In genomic region chr1:16393255-16394177, GRCh38 we compare ENCODE assay signal across 12 cellular contexts. TPM values are rescaled to one million over a fixed set of nuclear protein-coding genes. Genes with fewer than 3 reads are reported as not detected.
DNase-seq lines count a peak whose midpoint lies in the region; ATAC-seq and TF ChIP-seq lines count a peak whose summit lies in the region.
"Had no signal": no experiment of that assay in that cellular context is flagged by ENCODE, and none has a peak within 500 bp of the region (broad histone marks: within the 10 kb centered on the region; RNA-seq: fewer than 3 reads in every experiment).

No MANE protein-coding gene starts in this region.

- TF ChIP-seq EP300 in sigmoid colon (IDR thresholded peaks at IDR 0.05) = no peak

- CTCF ChIA-PET in HCT116 (lab: Charles Lee) = interaction anchor here (0.6 to 0.9 kb wide), 2 partner anchors 30 to 227 kb away, joined by 3 read pairs; no protein-coding TSS in a partner anchor

- no peaks in the 10 kb centered on the region for H3K9me3 Mint-ChIP-seq in natural killer cell treated with Interleukin-12 subunit alpha and Interleukin-12 subunit beta and Interleukin-15 and Interleukin-18, amount 100 ng/mL, for 72 hours

- peak overlapping the region; percentile 85 to 96 for H3K27ac Mint-ChIP-seq in natural killer cell treated with Interleukin-12 subunit alpha and Interleukin-12 subunit beta and Interleukin-15 and Interleukin-18, amount 100 ng/mL, for 72 hours

- no peaks in the 10 kb centered on the region for H3K27me3 ChIP-seq in HCT116 (ENCODE audit: insufficient read depth, low read length)
- H3K27me3 ChIP-seq in sigmoid colon = no peaks in the 10 kb centered on the region
- H3K27me3 ChIP-seq: thyroid gland had no signal

- WGBS in sigmoid colon, 2 donors = 88 to 91% methylated on average over 22 of the region's 22 CpGs

- ATAC-seq in HCT116 = peak; percentile 66
- no peak for ATAC-seq in natural killer cell treated with Interleukin-12 subunit alpha and Interleukin-12 subunit beta and Interleukin-15 and Interleukin-18, amount 100 ng/mL, for 72 hours
- no peak for ATAC-seq in GM19351 (IDR thresholded peaks at IDR 0.05; ENCODE audit: unreplicated experiment)

- peak in 9 of 14 donors; percentile 12 to 93 (median 48) for DNase-seq in C1 segment of cervical spinal cord (lab: John Stamatoyannopoulos, UW)
- no peak for DNase-seq in HCT116 (ENCODE audit: low read depth, low spot score)
- DNase-seq in caudate nucleus (lab: John Stamatoyannopoulos, UW) = peak in 36 of 61 donors; percentile 8 to 89 (median 32)
- no peak for DNase-seq in natural killer cell treated with Interleukin-12 subunit alpha and Interleukin-12 subunit beta and Interleukin-15 and Interleukin-18, amount 100 ng/mL, for 72 hours (ENCODE audit: low spot score)
- no peak for DNase-seq in NOMO-1 treated with DMSO at 0.1 percent for 48 hours (lab: John Stamatoyannopoulos, UW; ENCODE audit: unreplicated experiment)
- no peak for DNase-seq in mucosa of gallbladder (ENCODE audit: low spot score)
- no peak for DNase-seq in sigmoid colon
- DNase-seq: left cardiac atrium, T-helper 2 cell had no signal

- BruUV-seq in HCT116 (replicated peaks; lab: Mats Ljungman, UMichigan) = no TSS peak

- no peak overlapping the region for H3K4me2 ChIP-seq in HCT116 (ENCODE audit: low read length)

- H3K36me3 Mint-ChIP-seq in natural killer cell treated with Interleukin-12 subunit alpha and Interleukin-12 subunit beta and Interleukin-15 and Interleukin-18, amount 100 ng/mL, for 72 hours = no peaks in the 10 kb centered on the region

- H3K9me2 ChIP-seq in HCT116 (ENCODE audit: insufficient read depth) = no peaks in the 10 kb centered on the region

- peaks cover 18% of the 10 kb centered on the region for H4K20me1 ChIP-seq in HCT116 (ENCODE audit: insufficient read depth)

- H3K9ac ChIP-seq in HCT116 (ENCODE audit: low read length) = no peak overlapping the region

- H3K4me3 ChIP-seq in HCT116 (replicated peaks in 1 of 2; ENCODE audit: low read depth in 1 of 2, low read length in 2 of 2) = no peak overlapping the region
- no peak overlapping the region for H3K4me3 ChIP-seq in sigmoid colon
- H3K4me3 ChIP-seq: thyroid gland had no signal

- H3K4me1 Mint-ChIP-seq in natural killer cell treated with Interleukin-12 subunit alpha and Interleukin-12 subunit beta and Interleukin-15 and Interleukin-18, amount 100 ng/mL, for 72 hours (ENCODE audit: low read depth in 2 of 2) = peaks cover 42 to 55% of the 10 kb centered on the region in 2 donors

- no peak for TF ChIP-seq RAD21 in HCT116 (IDR thresholded peaks at IDR 0.05; ENCODE audit: low read depth)

- no peak overlapping the region for H2AFZ ChIP-seq in HCT116 (ENCODE audit: low read depth, low read length, poor library complexity, severe bottlenecking)

- no peak for TF ChIP-seq POLR2A in HCT116 (IDR thresholded peaks at IDR 0.05; ENCODE audit: borderline replicate concordance, extremely low read depth, insufficient read depth, insufficient read length)
- no peak for TF ChIP-seq POLR2A in sigmoid colon (IDR thresholded peaks at IDR 0.05)

- peaks cover 13 to 25% of the 10 kb centered on the region in 2 experiments; a peak in 3 of 4 replicates for H3K36me3 ChIP-seq in HCT116 (ENCODE audit: control insufficient read depth in 1 of 2, insufficient read depth in 2 of 2, low read length in 2 of 2)
- H3K36me3 ChIP-seq in sigmoid colon = peaks cover 8 to 52% (median 20%) of the 10 kb centered on the region in 4 donors

- H3K27me3 Mint-ChIP-seq in natural killer cell treated with Interleukin-12 subunit alpha and Interleukin-12 subunit beta and Interleukin-15 and Interleukin-18, amount 100 ng/mL, for 72 hours = no peaks in the 10 kb centered on the region

- TF ChIP-seq CTCF in HCT116 (IDR thresholded peaks at IDR 0.05 in 2 of 3, conservative IDR thresholded peaks at IDR 0.05 in 1 of 3; ENCODE audit: borderline replicate concordance in 1 of 3, insufficient read depth in 1 of 3, low read depth in 2 of 3, low read length in 2 of 3) (no peak), sigmoid colon (IDR thresholded peaks at IDR 0.05) (no peak)

- H3K4me3 Mint-ChIP-seq in natural killer cell treated with Interleukin-12 subunit alpha and Interleukin-12 subunit beta and Interleukin-15 and Interleukin-18, amount 100 ng/mL, for 72 hours = peak overlapping the region; percentile 68

- H3K9me3 ChIP-seq in HCT116 (ENCODE audit: control insufficient read depth in 1 of 2, insufficient read depth in 1 of 2, low read depth in 1 of 2, low read length in 2 of 2) = no peaks in the 10 kb centered on the region
- no peaks in the 10 kb centered on the region for H3K9me3 ChIP-seq in sigmoid colon
- H3K9me3 ChIP-seq: thyroid gland had no signal

- peaks cover 0 to 13% of the 10 kb centered on the region in 2 experiments; a peak in 3 of 4 replicates for H3K4me1 ChIP-seq in HCT116 (ENCODE audit: control insufficient read depth in 1 of 2, insufficient read depth in 2 of 2, low read length in 2 of 2)
- peaks cover 0 to 51% (median 43%) of the 10 kb centered on the region in 4 donors for H3K4me1 ChIP-seq in sigmoid colon

- intact Hi-C loops in HCT116 (cut with micrococcal nuclease) (no loop called here), sigmoid colon (cut with DNase I) (no loop called here)

- H3K79me2 ChIP-seq in HCT116 (ENCODE audit: insufficient read depth, low read length) = peaks cover 58% of the 10 kb centered on the region

- H3K27ac ChIP-seq in HCT116 (ENCODE audit: low read depth, low read length) (no peak overlapping the region), caudate nucleus (ENCODE audit: low read depth, low read length) (peak overlapping the region; percentile 74), sigmoid colon (no peak overlapping the region)
- H3K27ac ChIP-seq: thyroid gland had no signal

- POLR2A ChIA-PET in HCT116 (lab: Charles Lee) = interaction anchor here (0.6 kb wide), 1 partner anchor 17 kb away, joined by 3 read pairs; no protein-coding TSS in a partner anchor

- RAD21 ChIA-PET in HCT116 (lab: Charles Lee; ENCODE audit: low non-redundant PET in 1 of 2, low total read pairs in 2 of 2, uncharacterized antibody in 2 of 2, unreplicated experiment in 2 of 2) = no interaction called here

TF ChIP-seq in HCT116, 20 proteins besides CTCF, POLR2A, EP300 and RAD21:
- TF ChIP-seq JUND (IDR thresholded peaks at IDR 0.05) (no peak), CBX3 (IDR thresholded peaks at IDR 0.05; ENCODE audit: low read depth) (no peak), TCF7L2 (IDR thresholded peaks at IDR 0.05; ENCODE audit: borderline replicate concordance, extremely low read depth, insufficient read depth, insufficient read length) (no peak), SRF (IDR thresholded peaks at IDR 0.05; ENCODE audit: low read depth) (no peak), ZNF274 (IDR thresholded peaks at IDR 0.05; ENCODE audit: low read depth, low read length) (no peak), FOSL1 (IDR thresholded peaks at IDR 0.05; ENCODE audit: low read depth) (no peak)

RNA-seq across cellular contexts. Expression of gene SZRD1, which starts 26.5 kb away (rescaled TPM):
- 141 TPM for total RNA-seq in HCT116 (2021; ENCODE audit: unreplicated experiment)
- 99.1 and 101 TPM in 2 replicates for polyA plus RNA-seq in HCT116 (2012)
- 100 to 1,000 TPM; 232 to 279 TPM for total RNA-seq in natural killer cell treated with Interleukin-12 subunit alpha and Interleukin-12 subunit beta and Interleukin-15 and Interleukin-18, amount 100 ng/mL, for 72 hours
- total RNA-seq in mucosa of gallbladder = 134 TPM
- total RNA-seq in sigmoid colon = 10 to 100 TPM; 65.0 to 77.3 (median 68.1) TPM
- 100 to 1,000 TPM in 1 of 3 donors, 10 to 100 TPM in 2; 81.1 to 106 (median 99.6) TPM for polyA plus RNA-seq in sigmoid colon

RNA-seq across cellular contexts. Expression of gene FBXO42, which starts 41.2 kb away (rescaled TPM):
- total RNA-seq in HCT116 (2021; ENCODE audit: unreplicated experiment) (20.6 TPM), mucosa of gallbladder (20.8 TPM), sigmoid colon (10 to 100 TPM; 16.6 to 29.6 (median 20.4) TPM)
- 16.0 and 19.7 TPM in 2 replicates for polyA plus RNA-seq in HCT116 (2012)
- total RNA-seq in natural killer cell treated with Interleukin-12 subunit alpha and Interleukin-12 subunit beta and Interleukin-15 and Interleukin-18, amount 100 ng/mL, for 72 hours = 10 to 100 TPM; 27.9 to 34.9 TPM
- polyA plus RNA-seq in sigmoid colon = 10 to 100 TPM in 1 of 3 donors, 1 to 10 TPM in 2; 8.8 to 12.1 (median 9.0) TPM

RNA-seq across cellular contexts. Expression of gene SPATA21, which starts 43.7 kb away (rescaled TPM):
- not detected for total RNA-seq in HCT116 (2021; ENCODE audit: unreplicated experiment)
- polyA plus RNA-seq in HCT116 (2012) = not detected in 2 replicates
- total RNA-seq in natural killer cell treated with Interleukin-12 subunit alpha and Interleukin-12 subunit beta and Interleukin-15 and Interleukin-18, amount 100 ng/mL, for 72 hours = not detected
- not detected for total RNA-seq in mucosa of gallbladder
- not detected for total RNA-seq in sigmoid colon
- polyA plus RNA-seq in sigmoid colon = under 1 TPM; under 0.01 to 0.23 (median 0.17) TPM
- total RNA-seq: left cardiac atrium, pulmonary artery endothelial cell, thyroid gland had no signal

RNA-seq across cellular contexts. Expression of gene NECAP2, which starts 47.0 kb away (rescaled TPM):
- total RNA-seq in HCT116 (2021; ENCODE audit: unreplicated experiment) = 35.5 TPM
- 26.1 and 29.5 TPM in 2 replicates for polyA plus RNA-seq in HCT116 (2012)
- total RNA-seq in natural killer cell treated with Interleukin-12 subunit alpha and Interleukin-12 subunit beta and Interleukin-15 and Interleukin-18, amount 100 ng/mL, for 72 hours = 10 to 100 TPM; 72.0 to 95.4 TPM
- total RNA-seq in mucosa of gallbladder = 46.4 TPM
- 10 to 100 TPM; 22.8 to 38.0 (median 31.2) TPM for total RNA-seq in sigmoid colon
- polyA plus RNA-seq in sigmoid colon = 10 to 100 TPM; 54.7 to 59.2 (median 59.1) TPM

Comparison
In these comparisons a context has a peak if more than half of its experiments do, and no peak if none do; other contexts are left out.
1. DNase-seq: peak in C1 segment of cervical spinal cord (9 of 14) and caudate nucleus (36 of 61); none in HCT116 (single experiment), natural killer cell treated with Interleukin-12 subunit alpha and Interleukin-12 subunit beta and Interleukin-15 and Interleukin-18, amount 100 ng/mL, for 72 hours (single experiment), NOMO-1 treated with DMSO at 0.1 percent for 48 hours (single experiment), mucosa of gallbladder (single experiment) and sigmoid colon (single experiment).